1 cellular context compared by ENCODE assay signal in the genomic region with DNA sequence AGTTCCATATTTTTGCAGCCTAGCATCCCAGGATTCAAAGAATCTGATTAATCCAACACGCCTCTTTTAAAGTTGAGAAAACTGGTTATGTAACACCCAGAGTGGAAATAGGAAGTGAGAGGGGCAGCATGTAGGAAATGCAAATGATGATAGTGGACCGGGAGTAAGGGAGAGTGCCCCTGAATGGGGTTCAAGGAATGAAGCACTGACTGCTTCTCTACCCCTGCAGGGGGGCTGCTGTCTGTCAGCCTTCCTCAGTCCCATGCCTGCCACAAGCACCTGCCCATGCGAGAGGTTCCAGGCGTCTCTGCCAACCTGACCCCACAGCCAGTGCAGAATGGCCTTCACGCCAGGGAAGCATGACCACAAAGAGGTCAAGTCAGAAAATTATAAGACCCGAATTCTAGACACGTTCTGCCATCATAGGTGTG.
TF ChIP-seq lines count a peak whose summit lies in the region.

No MANE protein-coding gene starts in this region.

TF ChIP-seq in GM23338, 12 proteins besides CTCF, POLR2A, EP300 and RAD21 (continued from another document):
- TF ChIP-seq ZNF462 (CRISPR knock-in tag; IDR thresholded peaks at IDR 0.05) (no peak), STAT1 (IDR thresholded peaks at IDR 0.05; ENCODE audit: unreplicated experiment) (no peak), ETS1 (IDR thresholded peaks at IDR 0.05) (no peak), ZNF331 (CRISPR knock-in tag; IDR thresholded peaks at IDR 0.05; ENCODE audit: low read depth) (no peak), ZNF114 (CRISPR knock-in tag; IDR thresholded peaks at IDR 0.05) (no peak)
